In genomic region chr18:59631583-59632181, GRCh38 we compare ENCODE assay signal across 8 cellular contexts.
DNase-seq lines count a peak whose midpoint lies in the region; ATAC-seq, FAIRE-seq and TF ChIP-seq lines count a peak whose summit lies in the region.

No MANE protein-coding gene starts in this region.

- TF ChIP-seq POLR2A in GM12892 (IDR thresholded peaks at IDR 0.05; ENCODE audit: low read depth, low read length), result no peak

- ATAC-seq in HG03457 (IDR thresholded peaks at IDR 0.05; ENCODE audit: unreplicated experiment) (no peak), HG02885 (IDR thresholded peaks at IDR 0.05; ENCODE audit: poor library complexity, unreplicated experiment) (no peak)

- H3K36me3 ChIP-seq in SK-N-SH (replicated peaks in 1 of 2; ENCODE audit: control insufficient read depth in 1 of 2, insufficient read depth in 2 of 2, low read length in 1 of 2), result no peaks in the 10 kb centered on the region

- no peak for TF ChIP-seq EP300 in SK-N-SH (IDR thresholded peaks at IDR 0.05; ENCODE audit: borderline replicate concordance in 1 of 2, low read depth in 1 of 2, low read length in 1 of 2)

- CTCF ChIA-PET in SK-N-SH (lab: Yijun Ruan, JAX), result interaction anchor here (0.6 to 4.2 kb wide), 44 partner anchors 11 to 941 kb away, joined by 3 to 74 read pairs (median 3); partner anchors contain the start of gene CCBE1

- no peak overlapping the region for H2AFZ ChIP-seq in SK-N-SH (ENCODE audit: low read depth)

- H3K9me3 ChIP-seq in SK-N-SH, result no peaks in the 10 kb centered on the region

- H3K4me3 ChIP-seq in AG09309 (ENCODE audit: control insufficient read depth, low read depth, low read length), result no peak overlapping the region
- H3K4me3 ChIP-seq in SK-N-SH (ENCODE audit: low read depth in 2 of 2, low read length in 1 of 2), result no peak overlapping the region

- POLR2A ChIA-PET in SK-N-SH (lab: Yijun Ruan, JAX), result no interaction called here

- FAIRE-seq in GM12892 (lab: Jason Lieb, UNC), result peak; percentile 71

- 6% methylated on average over 1 of the region's 1 CpG for WGBS in SK-N-SH (ENCODE audit: low lambda C conversion rate)

- H3K79me2 ChIP-seq in SK-N-SH (ENCODE audit: insufficient read depth), result peaks cover 11% of the 10 kb centered on the region; the same call in 1 of the 2 replicates

- H3K4me2 ChIP-seq in SK-N-SH, result no peak overlapping the region

- H3F3A ChIP-seq in SK-N-SH (replicated peaks; ENCODE audit: insufficient read depth), result no peaks in the 10 kb centered on the region

- TF ChIP-seq CTCF in AG09309 (IDR thresholded peaks at IDR 0.05; ENCODE audit: control insufficient read depth, insufficient read depth, low read depth, low read length, missing control alignments), result peak; percentile 84
- TF ChIP-seq CTCF in SK-N-SH (IDR thresholded peaks at IDR 0.05), result peak; percentile 90

- H3K9me2 ChIP-seq in SK-N-SH, result no peaks in the 10 kb centered on the region

- H3K27ac ChIP-seq in SK-N-SH (ENCODE audit: low read depth in 2 of 2, low read length in 1 of 2), result no peak overlapping the region

- H3K4me1 ChIP-seq in SK-N-SH (ENCODE audit: control insufficient read depth in 1 of 2, insufficient read depth in 2 of 2, low read depth in 1 of 2, low read length in 1 of 2), result peaks cover 0 to 4% of the 10 kb centered on the region in 2 experiments; a peak in 2 of 4 replicates

- H3K9ac ChIP-seq in SK-N-SH, result no peak overlapping the region; the same call in 1 of the 2 replicates

- no peak for DNase-seq in AG09309 (ENCODE audit: low read depth)
- no peak for DNase-seq in GM12892 (ENCODE audit: insufficient read length)
- peak; percentile 35 for DNase-seq in SK-N-SH
- DNase-seq in iPS-NIHi7 (ENCODE audit: extremely low spot score), result peak; percentile 64
- DNase-seq in activated gamma-delta T cell (lab: John Stamatoyannopoulos, UW), result no peak
- no peak for DNase-seq in NCI-H526 (lab: John Stamatoyannopoulos, UW)

- peak; percentile 83 for TF ChIP-seq RAD21 in SK-N-SH (IDR thresholded peaks at IDR 0.05; ENCODE audit: low read length)

- H3K27me3 ChIP-seq in SK-N-SH (ENCODE audit: insufficient read depth), result no peaks in the 10 kb centered on the region

- no peaks in the 10 kb centered on the region for H4K20me1 ChIP-seq in SK-N-SH (ENCODE audit: insufficient read depth)

TF ChIP-seq in SK-N-SH, 30 proteins besides CTCF, POLR2A, EP300 and RAD21:
- TF ChIP-seq IRF3 (IDR thresholded peaks at IDR 0.05; ENCODE audit: low read depth, low read length) (no peak), RFX5 (IDR thresholded peaks at IDR 0.05; ENCODE audit: low read length) (no peak), TCF12 (IDR thresholded peaks at IDR 0.05) (peak; percentile 18; the same call in 1 of the 2 replicates), SMC3 (IDR thresholded peaks at IDR 0.05; ENCODE audit: low read depth, low read length) (peak; percentile 80)

Comparison
In these comparisons a context has a peak if more than half of its experiments do, and no peak if none do; other contexts are left out.
1. DNase-seq: peak in SK-N-SH (single experiment) and iPS-NIHi7 (single experiment); none in AG09309 (single experiment), GM12892 (single experiment), activated gamma-delta T cell (single experiment) and NCI-H526 (0 of 2).